Comparison of ENCODE assay signal across 1 cellular context in the genomic region with DNA sequence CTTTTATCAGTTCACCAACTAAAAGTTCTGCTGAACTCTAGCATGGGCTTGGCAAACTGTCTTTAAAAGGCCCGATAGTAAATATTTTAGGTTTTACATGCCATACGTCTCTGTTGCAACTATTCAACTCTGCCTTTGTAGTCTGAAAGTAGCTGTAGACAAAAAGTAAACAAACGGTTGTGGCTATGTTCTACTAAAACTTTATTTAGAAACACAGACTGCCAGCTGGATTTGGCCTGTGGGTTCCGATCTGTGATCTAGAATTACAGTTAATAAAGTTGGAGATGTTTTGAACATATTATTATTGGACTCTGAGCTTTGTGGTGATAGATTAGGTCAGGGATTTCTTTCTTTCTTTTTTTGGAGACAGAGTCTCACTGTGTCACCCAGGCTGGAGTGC.
TF ChIP-seq lines count a peak whose summit lies in the region.

No MANE protein-coding gene starts in this region.

TF ChIP-seq in GM23338, 12 proteins besides CTCF, POLR2A, EP300 and RAD21:
- TF ChIP-seq NANOG (IDR thresholded peaks at IDR 0.05; ENCODE audit: borderline replicate concordance): no peak
- no peak for TF ChIP-seq ZNF114 (CRISPR knock-in tag; IDR thresholded peaks at IDR 0.05)
- no peak for TF ChIP-seq STAT1 (IDR thresholded peaks at IDR 0.05; ENCODE audit: unreplicated experiment)
- no peak for TF ChIP-seq JUNB (IDR thresholded peaks at IDR 0.05; ENCODE audit: unreplicated experiment)
- no peak for TF ChIP-seq EZH2 (IDR thresholded peaks at IDR 0.05; ENCODE audit: low read depth, unreplicated experiment)
- TF ChIP-seq POLR2AphosphoS5 (IDR thresholded peaks at IDR 0.05; ENCODE audit: low read depth): no peak
- TF ChIP-seq CREB1 (CRISPR knock-in tag; IDR thresholded peaks at IDR 0.05; ENCODE audit: low read depth): no peak
- TF ChIP-seq REST (IDR thresholded peaks at IDR 0.05; ENCODE audit: unreplicated experiment): no peak
- TF ChIP-seq ETS1 (IDR thresholded peaks at IDR 0.05): no peak
- no peak for TF ChIP-seq EZH2phosphoT487 (IDR thresholded peaks at IDR 0.05; ENCODE audit: unreplicated experiment)
- no peak for TF ChIP-seq ZNF462 (CRISPR knock-in tag; IDR thresholded peaks at IDR 0.05)
- TF ChIP-seq ZNF331 (CRISPR knock-in tag; IDR thresholded peaks at IDR 0.05; ENCODE audit: low read depth): no peak
TF ChIP-seq in GM23338: peak in this region for 0.
